ENCODE assay signal across 17 cellular contexts in the genomic region with DNA sequence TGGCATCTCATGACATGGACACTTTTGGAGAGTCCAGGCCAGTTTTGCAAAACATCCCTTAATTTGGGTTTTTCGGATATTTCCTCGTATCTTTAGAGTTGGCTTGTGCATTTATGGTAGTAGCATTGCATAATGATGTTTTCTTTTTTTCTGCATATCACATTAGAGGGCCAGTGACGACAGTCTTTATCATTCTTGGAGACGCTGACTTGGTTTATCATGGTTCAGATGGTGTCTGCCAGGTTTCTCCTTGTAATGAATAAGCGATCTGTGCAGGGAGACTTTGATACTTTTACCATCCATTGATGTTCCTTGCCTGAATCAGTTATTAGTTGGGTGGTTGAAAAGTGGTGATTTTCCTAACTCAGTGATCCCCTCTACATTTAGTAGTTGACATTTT. TPM values are rescaled to one million over a fixed set of nuclear protein-coding genes. Genes with fewer than 3 reads are reported as not detected.
A peak's percentile ranks its signal among the peaks of the same experiment; 100 is the strongest.
DNase-seq lines count a peak whose midpoint lies in the region; ATAC-seq and TF ChIP-seq lines count a peak whose summit lies in the region.
"Had no signal": no experiment of that assay in that cellular context is flagged by ENCODE, and none has a peak within 500 bp of the region (broad histone marks: within the 10 kb centered on the region; RNA-seq: fewer than 3 reads in every experiment).

No MANE protein-coding gene starts in this region.

- H3K36me3 Mint-ChIP-seq in CD4-positive, CD25-positive, alpha-beta regulatory T cell, result peaks cover 35% of the 10 kb centered on the region
- peaks cover 25% of the 10 kb centered on the region for H3K36me3 Mint-ChIP-seq in progenitor cell of endocrine pancreas (ENCODE audit: insufficient read depth)

- H3K36me3 ChIP-seq in left ventricle myocardium inferior (peaks cover 55% of the 10 kb centered on the region), tibial artery (peaks cover 0 to 42% (median 25%) of the 10 kb centered on the region in 3 donors)
- peaks cover 56% of the 10 kb centered on the region for H3K36me3 ChIP-seq in CD4-positive, CD25-positive, alpha-beta regulatory T cell (ENCODE audit: control insufficient read depth, insufficient read depth, low read length)

- H3K27me3 Mint-ChIP-seq in CD4-positive, CD25-positive, alpha-beta regulatory T cell, result no peaks in the 10 kb centered on the region
- H3K27me3 Mint-ChIP-seq in progenitor cell of endocrine pancreas, result no peaks in the 10 kb centered on the region

- H3K27ac ChIP-seq in left ventricle myocardium inferior (replicated peaks) (no peak overlapping the region), tibial artery (no peak overlapping the region)
- H3K27ac ChIP-seq in CD4-positive, CD25-positive, alpha-beta regulatory T cell (ENCODE audit: insufficient read depth, low read length, poor library complexity, severe bottlenecking), result no peak overlapping the region
- H3K27ac ChIP-seq: BLaER1 had no signal

- DNase-seq in Right ventricle myocardium superior (no peak), left ventricle myocardium inferior (no peak), fibroblast of pulmonary artery (ENCODE audit: low read depth) (peak; percentile 22), progenitor cell of endocrine pancreas (ENCODE audit: low spot score, unreplicated experiment) (no peak), inferior parietal cortex (ENCODE audit: extremely low spot score) (no peak), tibial artery (no peak)
- no peak for DNase-seq in CD4-positive, CD25-positive, alpha-beta regulatory T cell
- DNase-seq: 8988T; Calu3; CD8-positive, alpha-beta T cell; DMS53; DND-41; EL; H9 had no signal

- no peaks in the 10 kb centered on the region for H3K27me3 ChIP-seq in left ventricle myocardium inferior (ENCODE audit: low read depth)
- no peaks in the 10 kb centered on the region for H3K27me3 ChIP-seq in CD4-positive, CD25-positive, alpha-beta regulatory T cell (ENCODE audit: control insufficient read depth, insufficient read depth, low read length)
- no peaks in the 10 kb centered on the region for H3K27me3 ChIP-seq in tibial artery
- H3K27me3 ChIP-seq: BLaER1 had no signal

- H3K9me3 ChIP-seq in left ventricle myocardium inferior (replicated peaks) (no peaks in the 10 kb centered on the region), tibial artery (no peaks in the 10 kb centered on the region)
- no peaks in the 10 kb centered on the region for H3K9me3 ChIP-seq in CD4-positive, CD25-positive, alpha-beta regulatory T cell (ENCODE audit: control insufficient read depth in 2 of 2, low read length in 2 of 2)

- ATAC-seq in Right ventricle myocardium superior (ENCODE audit: poor library complexity), result peak; percentile 37
- ATAC-seq in CD4-positive, CD25-positive, alpha-beta regulatory T cell (ENCODE audit: low read depth in 2 of 2), result no peak
- ATAC-seq: CD8-positive, alpha-beta T cell; GM12878 had no signal

- TF ChIP-seq CTCF in left ventricle myocardium inferior (IDR thresholded peaks at IDR 0.05; ENCODE audit: borderline replicate concordance) (no peak), fibroblast of pulmonary artery (IDR thresholded peaks at IDR 0.05; ENCODE audit: low read length, missing control alignments) (no peak), progenitor cell of endocrine pancreas (IDR thresholded peaks at IDR 0.05; ENCODE audit: unreplicated experiment) (no peak), tibial artery (IDR thresholded peaks at IDR 0.05) (no peak)

- H3K4me1 Mint-ChIP-seq in CD4-positive, CD25-positive, alpha-beta regulatory T cell, result peaks cover 25 to 39% (median 36%) of the 10 kb centered on the region in 4 donors
- no peaks in the 10 kb centered on the region for H3K4me1 Mint-ChIP-seq in progenitor cell of endocrine pancreas (ENCODE audit: low read depth)
- H3K4me1 Mint-ChIP-seq: CD14-positive monocyte, H9 had no signal

- H3K4me3 Mint-ChIP-seq in CD4-positive, CD25-positive, alpha-beta regulatory T cell, result no peak overlapping the region
- no peak overlapping the region for H3K4me3 Mint-ChIP-seq in progenitor cell of endocrine pancreas (ENCODE audit: low read depth)
- H3K4me3 Mint-ChIP-seq: CD14-positive monocyte; CD8-positive, alpha-beta T cell; H9 had no signal

- intact Hi-C loops in Right ventricle myocardium superior (cut with DNase I), result no loop called here
- intact Hi-C loops in left ventricle myocardium inferior (cut with micrococcal nuclease), result no loop called here
- intact Hi-C loops in tibial artery (cut with DNase I; ENCODE audit: low total_unique reads), result no loop called here

- H3K9me3 Mint-ChIP-seq in CD4-positive, CD25-positive, alpha-beta regulatory T cell, result no peaks in the 10 kb centered on the region
- H3K9me3 Mint-ChIP-seq in progenitor cell of endocrine pancreas (ENCODE audit: low read depth), result no peaks in the 10 kb centered on the region
- H3K9me3 Mint-ChIP-seq: CD14-positive monocyte; CD8-positive, alpha-beta T cell; H9 had no signal

- H3K4me3 ChIP-seq in left ventricle myocardium inferior, result no peak overlapping the region
- no peak overlapping the region for H3K4me3 ChIP-seq in CD4-positive, CD25-positive, alpha-beta regulatory T cell (ENCODE audit: low read depth, low read length)
- no peak overlapping the region for H3K4me3 ChIP-seq in fibroblast of pulmonary artery (replicated peaks; ENCODE audit: low read depth, low read length)
- no peak overlapping the region for H3K4me3 ChIP-seq in tibial artery
- H3K4me3 ChIP-seq: BLaER1, GM12878 had no signal

- H3K4me1 ChIP-seq in left ventricle myocardium inferior (peaks cover 57% of the 10 kb centered on the region), tibial artery (peaks cover 0 to 39% (median 10%) of the 10 kb centered on the region in 4 donors)
- no peaks in the 10 kb centered on the region for H3K4me1 ChIP-seq in CD4-positive, CD25-positive, alpha-beta regulatory T cell (ENCODE audit: control insufficient read depth, insufficient read depth, low read length, poor library complexity, severe bottlenecking)

- H3K27ac Mint-ChIP-seq in CD4-positive, CD25-positive, alpha-beta regulatory T cell, result peak overlapping the region in 2 of 3 donors; percentile 25 to 44
- peak overlapping the region; percentile 11 for H3K27ac Mint-ChIP-seq in progenitor cell of endocrine pancreas
- H3K27ac Mint-ChIP-seq: CD8-positive, alpha-beta T cell; H9 had no signal

RNA-seq across cellular contexts. Expression of a gene that starts 46.5 kb away (rescaled TPM):
- total RNA-seq in Right ventricle myocardium superior, result 75.0 TPM
- 82.5 TPM for total RNA-seq in left ventricle myocardium inferior
- total RNA-seq in CD4-positive, CD25-positive, alpha-beta regulatory T cell, result 25.3 TPM
- 10 to 100 TPM in 2 of 4 donors, 1 to 10 TPM in 2; 5.6 to 16.7 (median 10.8) TPM for polyA plus RNA-seq in CD4-positive, CD25-positive, alpha-beta regulatory T cell
- total RNA-seq in progenitor cell of endocrine pancreas, result 50.3 and 52.8 TPM in 2 replicates
